ENCODE assay signal across 9 cellular contexts in genomic region chr11:17518366-17518765, GRCh38. TPM values are rescaled to one million over a fixed set of nuclear protein-coding genes. Genes with fewer than 3 reads are reported as not detected.
"Had no signal": no experiment of that assay in that cellular context is flagged by ENCODE, and none has a peak within 500 bp of the region (broad histone marks: within the 10 kb centered on the region; RNA-seq: fewer than 3 reads in every experiment).

No MANE protein-coding gene starts in this region.

- H2AFZ ChIP-seq: GM23338 had no signal

- H3K36me3 ChIP-seq: HAP-1 had no signal

- H3K4me1 ChIP-seq: HAP-1 had no signal

- H3K4me3 ChIP-seq: GM23338, HAP-1 had no signal

- ATAC-seq: HCT116, HepG2 had no signal

- H3K27ac ChIP-seq: HL-60 had no signal

- DNase-seq: HFFc6 had no signal

- H3K9me3 ChIP-seq: HAP-1 had no signal

- FAIRE-seq: HepG2 had no signal

RNA-seq across cellular contexts. Expression of gene USH1C, which starts 25.9 kb away (rescaled TPM):
- total RNA-seq: H4, HepG2, HFFc6, HT1080 had no signal
- polyA plus RNA-seq: HepG2, IgD-negative memory B cell had no signal

RNA-seq across cellular contexts. Expression of gene OTOG, which starts 28.7 kb away (rescaled TPM):
- total RNA-seq: H4, HepG2, HFFc6, HT1080 had no signal
- polyA plus RNA-seq: HepG2, IgD-negative memory B cell had no signal

RNA-seq across cellular contexts. Expression of gene ABCC8, which starts 41.7 kb away (rescaled TPM):
- total RNA-seq: H4, HepG2, HFFc6, HT1080 had no signal
- polyA plus RNA-seq: HepG2, IgD-negative memory B cell had no signal
